8 cellular contexts compared by ENCODE assay signal in the genomic region with DNA sequence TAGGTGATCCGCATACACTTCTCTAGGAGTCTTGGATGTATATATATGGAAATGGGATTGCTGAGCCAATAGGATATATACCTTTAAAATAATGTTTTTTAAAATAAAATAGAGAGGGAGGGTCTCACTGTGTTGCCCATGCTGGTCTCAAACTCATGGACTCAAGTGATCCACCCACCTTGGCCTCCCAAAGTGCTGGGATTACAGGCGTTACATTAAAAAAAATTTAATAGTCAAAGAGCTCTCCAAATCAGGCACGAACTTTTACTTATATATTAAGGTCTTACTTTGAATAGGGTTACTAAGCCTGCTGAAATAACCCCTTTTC.
DNase-seq lines count a peak whose midpoint lies in the region; ATAC-seq and TF ChIP-seq lines count a peak whose summit lies in the region.

No MANE protein-coding gene starts in this region.

- in situ Hi-C loops in astrocyte of the cerebellum (cut with HindIII; ENCODE audit: low sequenced_read_pairs): no loop called here

- H3K27me3 ChIP-seq in heart left ventricle: no peaks in the 10 kb centered on the region
- no peaks in the 10 kb centered on the region for H3K27me3 ChIP-seq in upper lobe of left lung

- WGBS in heart left ventricle, 4 donors: 35 to 65% (median 47%) methylated on average over 3 of the region's 3 CpGs
- 30 to 54% methylated on average over 3 of the region's 3 CpGs for WGBS in upper lobe of left lung, 2 donors

- peak overlapping the region; percentile 82 for H3K4me3 Mint-ChIP-seq in memory B cell

- H3K27ac ChIP-seq in heart left ventricle (peak overlapping the region; percentile 81 to 96 (median 91)), upper lobe of left lung (peak overlapping the region; percentile 79 to 89 (median 84))

- no peak for TF ChIP-seq CTCF in heart left ventricle (IDR thresholded peaks at IDR 0.05)
- no peak for TF ChIP-seq CTCF in astrocyte of the cerebellum (IDR thresholded peaks at IDR 0.05; ENCODE audit: low read depth, low read length, missing control alignments)
- TF ChIP-seq CTCF in upper lobe of left lung (IDR thresholded peaks at IDR 0.05): no peak

- peaks cover 0 to 8% (median 0%) of the 10 kb centered on the region in 12 donors for H3K4me1 ChIP-seq in heart left ventricle
- peaks cover 0 to 5% (median 0%) of the 10 kb centered on the region in 4 donors for H3K4me1 ChIP-seq in upper lobe of left lung

- no peaks in the 10 kb centered on the region for H3K27me3 Mint-ChIP-seq in memory B cell

- peaks cover 0 to 8% (median 0%) of the 10 kb centered on the region in 12 donors for H3K9me3 ChIP-seq in heart left ventricle
- H3K9me3 ChIP-seq in upper lobe of left lung: no peaks in the 10 kb centered on the region

- no peak for DNase-seq in heart left ventricle
- no peak for DNase-seq in cardiac septum (ENCODE audit: low spot score)
- DNase-seq in astrocyte of the cerebellum (ENCODE audit: low read depth): no peak
- no peak for DNase-seq in memory B cell (ENCODE audit: low spot score in 2 of 2)
- DNase-seq in upper lobe of left lung: no peak
- DNase-seq in AG08396 (ENCODE audit: low spot score): no peak

- TF ChIP-seq POLR2A in heart left ventricle (IDR thresholded peaks at IDR 0.05) (no peak), upper lobe of left lung (IDR thresholded peaks at IDR 0.05) (no peak)

- peak overlapping the region; percentile 99 for H3K27ac Mint-ChIP-seq in memory B cell

- TF ChIP-seq EP300 in upper lobe of left lung (IDR thresholded peaks at IDR 0.05): no peak

- H3K4me3 ChIP-seq in heart left ventricle (peak overlapping the region in 10 of 12 donors; percentile 45 to 64 (median 53)), astrocyte of the cerebellum (ENCODE audit: low read depth, low read length) (peak overlapping the region; percentile 52), upper lobe of left lung (peak overlapping the region in 3 of 4 donors; percentile 30 to 52 (median 48))

- ATAC-seq in heart left ventricle: no peak
- ATAC-seq in memory B cell (ENCODE audit: low read depth): no peak
- ATAC-seq in upper lobe of left lung (ENCODE audit: low FRiP score in 2 of 2): no peak
- no peak for ATAC-seq in GM21717 (IDR thresholded peaks at IDR 0.05; ENCODE audit: unreplicated experiment)
- no peak for ATAC-seq in HG03139 (IDR thresholded peaks at IDR 0.05; ENCODE audit: unreplicated experiment)

- H3K4me1 Mint-ChIP-seq in memory B cell: peaks cover 3% of the 10 kb centered on the region

- H3K36me3 ChIP-seq in heart left ventricle (no peaks in the 10 kb centered on the region), upper lobe of left lung (no peaks in the 10 kb centered on the region)

- intact Hi-C loops in heart left ventricle (cut with DNase I) (loop anchor here in 4 of 10 donors (2.0 to 10.0 kb wide), 4 partner anchors 94 to 418 kb away; partner anchors contain the start of gene APEX2 (in 2 of the 4)), cardiac septum (cut with DNase I) (loop anchor here (5.0 kb wide), 1 partner anchor 363 kb away; the partner anchor contains the start of gene APEX2)

- H3K9me3 Mint-ChIP-seq in memory B cell: peaks cover 3% of the 10 kb centered on the region

- H3K36me3 Mint-ChIP-seq in memory B cell: peaks cover 9% of the 10 kb centered on the region
